21 cellular contexts compared by ENCODE assay signal in genomic region chr4:4402966-4403365, GRCh38. TPM values are rescaled to one million over a fixed set of nuclear protein-coding genes. Genes with fewer than 3 reads are reported as not detected.
DNase-seq lines count a peak whose midpoint lies in the region; ATAC-seq and TF ChIP-seq lines count a peak whose summit lies in the region.
"Had no signal": no experiment of that assay in that cellular context is flagged by ENCODE, and none has a peak within 500 bp of the region (broad histone marks: within the 10 kb centered on the region; RNA-seq: fewer than 3 reads in every experiment).

No MANE protein-coding gene starts in this region.

- H3K9me3 ChIP-seq in breast epithelium: no peaks in the 10 kb centered on the region
- H3K9me3 ChIP-seq: HAP-1, SJCRH30 had no signal

- CTCF ChIA-PET in MCF 10A (lab: Yijun Ruan, JAX): interaction anchor here (0.6 to 1.1 kb wide), 2 partner anchors 17 to 45 kb away, joined by 3 read pairs; no protein-coding TSS in a partner anchor

- intact Hi-C loops in MCF 10A (cut with micrococcal nuclease) (no loop called here), breast epithelium (cut with DNase I; ENCODE audit: low total_unique reads) (loop anchor here (2.0 kb wide), 1 partner anchor 76 kb away; no protein-coding TSS in a partner anchor)

- TF ChIP-seq CTCF in MCF 10A (IDR thresholded peaks at IDR 0.05; ENCODE audit: unreplicated experiment): no peak
- no peak for TF ChIP-seq CTCF in breast epithelium (IDR thresholded peaks at IDR 0.05)

- H3K9me3 Mint-ChIP-seq in MCF 10A (ENCODE audit: unreplicated experiment): no peaks in the 10 kb centered on the region

- H3K36me3 Mint-ChIP-seq in MCF 10A (ENCODE audit: insufficient read depth, unreplicated experiment): no peaks in the 10 kb centered on the region

- no peaks in the 10 kb centered on the region for H3K27me3 Mint-ChIP-seq in MCF 10A (ENCODE audit: insufficient read depth, unreplicated experiment)
- H3K27me3 Mint-ChIP-seq: T-helper 17 cell had no signal

- no peak overlapping the region for H3K27ac Mint-ChIP-seq in MCF 10A (ENCODE audit: low read depth, unreplicated experiment)
- H3K27ac Mint-ChIP-seq: T-helper 17 cell had no signal

- no peak for TF ChIP-seq POLR2A in breast epithelium (IDR thresholded peaks at IDR 0.05)

- no peaks in the 10 kb centered on the region for H3K36me3 ChIP-seq in breast epithelium
- H3K36me3 ChIP-seq: BLaER1 treated with 17β-estradiol and CSF1 and Interleukin-3, amounts not matched to agents 10 nM and 100 nM; SJCRH30 had no signal

- POLR2A ChIA-PET in MCF 10A (lab: Yijun Ruan, JAX): no interaction called here

- H3K27ac ChIP-seq in breast epithelium: no peak overlapping the region
- H3K27ac ChIP-seq: 22Rv1; BLaER1 treated with 17β-estradiol and CSF1 and Interleukin-3, amounts not matched to agents 10 nM and 100 nM; SJCRH30 had no signal

- peak; percentile 86 for DNase-seq in MCF 10A (ENCODE audit: unreplicated experiment)
- DNase-seq in breast epithelium (ENCODE audit: low spot score in 2 of 2): no peak
- peak; percentile 46 for DNase-seq in NCI-H226
- no peak for DNase-seq in NCI-H1417 (lab: John Stamatoyannopoulos, UW)
- DNase-seq in A172 (ENCODE audit: low spot score): no peak
- DNase-seq: CD8-positive, alpha-beta memory T cell; DMS79 treated with DMSO at 0.1 percent for 48 hours; KG1; NCI-H1092; NCI-H2081 treated with DMSO at 0.1 percent for 48 hours; NCI-H2227 treated with DMSO at 0.1 percent for 48 hours; NCI-H526; RPMI8226; SJCRH30; T-helper 17 cell had no signal

- peaks cover 9% of the 10 kb centered on the region for H3K4me1 Mint-ChIP-seq in MCF 10A (ENCODE audit: insufficient read depth, unreplicated experiment)

- H3K4me3 Mint-ChIP-seq in MCF 10A (ENCODE audit: unreplicated experiment): no peak overlapping the region
- H3K4me3 Mint-ChIP-seq: CD8-positive, alpha-beta memory T cell had no signal

- H3K4me3 ChIP-seq in breast epithelium: no peak overlapping the region
- H3K4me3 ChIP-seq: BLaER1 treated with 17β-estradiol and CSF1 and Interleukin-3, amounts not matched to agents 10 nM and 100 nM; HAP-1; SJCRH30 had no signal

- peaks cover 0 to 19% of the 10 kb centered on the region in 2 donors for H3K27me3 ChIP-seq in breast epithelium
- H3K27me3 ChIP-seq: SJCRH30 had no signal

- BruUV-seq in MCF 10A (replicated peaks; lab: Mats Ljungman, UMichigan): no TSS peak

- ATAC-seq in esophagus mucosa: peak; percentile 82
- ATAC-seq in GM21360 (IDR thresholded peaks at IDR 0.05; ENCODE audit: unreplicated experiment): no peak
- ATAC-seq in HG03095 (IDR thresholded peaks at IDR 0.05; ENCODE audit: unreplicated experiment): no peak
- ATAC-seq: T-helper 17 cell had no signal

- H3K4me1 ChIP-seq in breast epithelium: no peaks in the 10 kb centered on the region
- H3K4me1 ChIP-seq: HAP-1 had no signal

RNA-seq across cellular contexts. Expression of gene NSG1, which starts 16.1 kb away (rescaled TPM):
- 6.7 and 8.6 TPM in 2 replicates for total RNA-seq in MCF 10A (2022)
- total RNA-seq in breast epithelium: 1 to 10 TPM in 2 of 3 donors, under 1 TPM in 1; 0.48 to 7.3 (median 6.2) TPM
- total RNA-seq in esophagus mucosa: 58.5 TPM
- 7.0 and 9.2 TPM in 2 replicates for total RNA-seq in A172 (2014; rRNA removed; shearing (Covaris generic))
- total RNA-seq: SJCRH30 had no signal

Comparison
In these comparisons a context has a peak if more than half of its experiments do, and no peak if none do; other contexts are left out.
1. DNase-seq: peak in MCF 10A (single experiment) and NCI-H226 (single experiment); none in breast epithelium (0 of 2), NCI-H1417 (0 of 3) and A172 (single experiment).